In genomic region chr20:52972190-52972937, GRCh38 we compare ENCODE assay signal across 1 cellular context.
TF ChIP-seq lines count a peak whose summit lies in the region.

Gene TSHZ2, plus strand, starts transcription at chr20:52972358. Its CDS starts 936 bp downstream, at chr20:52973294.

TF ChIP-seq in HepG2, 621 proteins besides CTCF, POLR2A, EP300 and RAD21 (continued from another document):
- TF ChIP-seq BCL3 (CRISPR knock-in tag; IDR thresholded peaks at IDR 0.05), result no peak
